In genomic region chr15:23039917-23040281, GRCh38 we compare ENCODE assay signal across 8 cellular contexts. TPM values are rescaled to one million over a fixed set of nuclear protein-coding genes. Genes with fewer than 3 reads are reported as not detected.
DNase-seq lines count a peak whose midpoint lies in the region; ATAC-seq and TF ChIP-seq lines count a peak whose summit lies in the region.

No MANE protein-coding gene starts in this region.

- peaks cover 11 to 20% of the 10 kb centered on the region in 2 donors for H3K4me1 Mint-ChIP-seq in natural killer cell

- ATAC-seq in GM19455 (IDR thresholded peaks at IDR 0.05; ENCODE audit: unreplicated experiment) (peak; percentile 28), natural killer cell (peak in 1 of 3 donors; percentile 1), GM18519 (IDR thresholded peaks at IDR 0.05; ENCODE audit: low FRiP score, unreplicated experiment) (no peak)

- TF ChIP-seq CTCF in natural killer cell (IDR thresholded peaks at IDR 0.05): no peak

- H3K36me3 Mint-ChIP-seq in natural killer cell: no peaks in the 10 kb centered on the region

- H3K27ac Mint-ChIP-seq in natural killer cell: peak overlapping the region; percentile 71 to 76

- no peak for DNase-seq in natural killer cell
- no peak for DNase-seq in SKM-1 treated with dmso at 0.1 percent for 144 hours (lab: John Stamatoyannopoulos, UW; ENCODE audit: unreplicated experiment)
- no peak for DNase-seq in effector CD8-positive, alpha-beta T cell (lab: John Stamatoyannopoulos, UW)
- DNase-seq in RKO (ENCODE audit: low spot score): no peak

- peak overlapping the region; percentile 66 for H3K4me3 ChIP-seq in ectodermal cell (ENCODE audit: insufficient read depth, low read depth, low read length)

- H3K9me3 Mint-ChIP-seq in natural killer cell: no peaks in the 10 kb centered on the region

- peaks cover 13% of the 10 kb centered on the region for H3K36me3 ChIP-seq in KOPT-K1 (ENCODE audit: insufficient read depth, low read length)
- peaks cover 6% of the 10 kb centered on the region for H3K36me3 ChIP-seq in ectodermal cell (ENCODE audit: control insufficient read depth, insufficient read depth, low read length)

- no peaks in the 10 kb centered on the region for H3K27me3 Mint-ChIP-seq in natural killer cell (ENCODE audit: low read depth in 2 of 2)

- no peaks in the 10 kb centered on the region for H3K27me3 ChIP-seq in ectodermal cell (ENCODE audit: control insufficient read depth, insufficient read depth, low read length, poor library complexity, severe bottlenecking)

- 43 to 44% methylated on average over 10 of the region's 10 CpGs for WGBS in ectodermal cell, 2 experiments

- H3K4me1 ChIP-seq in ectodermal cell (ENCODE audit: control insufficient read depth, insufficient read depth, low read length): no peaks in the 10 kb centered on the region

- intact Hi-C loops in natural killer cell (cut with micrococcal nuclease): loop anchor here (10.0 kb wide), 1 partner anchor 115 kb away; no protein-coding TSS in a partner anchor

- peak overlapping the region; percentile 91 for H3K4me3 Mint-ChIP-seq in natural killer cell

- H3K9me3 ChIP-seq in KOPT-K1 (ENCODE audit: insufficient read depth, low read length, poor library complexity, severe bottlenecking) (no peaks in the 10 kb centered on the region), ectodermal cell (ENCODE audit: control insufficient read depth, low read length) (no peaks in the 10 kb centered on the region)

- H3K27ac ChIP-seq in KOPT-K1 (ENCODE audit: low read depth, low read length, poor library complexity, severe bottlenecking) (peak overlapping the region; percentile 87), ectodermal cell (ENCODE audit: insufficient read depth, low read depth, low read length, poor library complexity, severe bottlenecking) (no peak overlapping the region)

RNA-seq across cellular contexts. Expression of gene TUBGCP5, which starts 0.5 kb away (rescaled TPM):
- 27.2 TPM for polyA plus RNA-seq in ectodermal cell (2013, experiment 1 of 4)
- 29.9 TPM for polyA plus RNA-seq in ectodermal cell (2013, experiment 2 of 4)
- polyA plus RNA-seq in ectodermal cell (2013, experiment 3 of 4): 23.0 TPM
- 25.5 TPM for polyA plus RNA-seq in ectodermal cell (2013, experiment 4 of 4)
- total RNA-seq in natural killer cell: 10 to 100 TPM; 14.7 to 20.4 (median 17.5) TPM

RNA-seq across cellular contexts. Expression of gene CYFIP1, which starts 59.7 kb away (rescaled TPM):
- polyA plus RNA-seq in ectodermal cell (2013, experiment 1 of 4): 107 TPM
- 105 TPM for polyA plus RNA-seq in ectodermal cell (2013, experiment 2 of 4)
- 78.0 TPM for polyA plus RNA-seq in ectodermal cell (2013, experiment 3 of 4)
- 85.4 TPM for polyA plus RNA-seq in ectodermal cell (2013, experiment 4 of 4)
- total RNA-seq in natural killer cell: 1 to 10 TPM; 6.4 to 9.2 (median 8.8) TPM
